12 cellular contexts compared by ENCODE assay signal in genomic region chr10:79299397-79300370, GRCh38. TPM values are rescaled to one million over a fixed set of nuclear protein-coding genes. Genes with fewer than 3 reads are reported as not detected.
A peak's percentile ranks its signal among the peaks of the same experiment; 100 is the strongest.
DNase-seq lines count a peak whose midpoint lies in the region; ATAC-seq, FAIRE-seq and TF ChIP-seq lines count a peak whose summit lies in the region.
"Had no signal": no experiment of that assay in that cellular context is flagged by ENCODE, and none has a peak within 500 bp of the region (broad histone marks: within the 10 kb centered on the region; RNA-seq: fewer than 3 reads in every experiment).

No MANE protein-coding gene starts in this region.

- H3K9me1 ChIP-seq in K562 (ENCODE audit: control insufficient read depth, insufficient read depth, low read length) = no peaks in the 10 kb centered on the region

- peaks cover 57% of the 10 kb centered on the region for H3K36me3 Mint-ChIP-seq in activated CD4-positive, alpha-beta T cell treated with anti-CD3 and anti-CD28 coated beads, Interleukin-2, amount 10 ng/mL, durations not matched to agents 24 days and 14 days (ENCODE audit: low read depth)
- H3K36me3 Mint-ChIP-seq in mesothelial cell of epicardium = peaks cover 45% of the 10 kb centered on the region

- no peaks in the 10 kb centered on the region for H3K79me2 ChIP-seq in K562 (ENCODE audit: control insufficient read depth, insufficient read depth, low read length)
- no peaks in the 10 kb centered on the region for H3K79me2 ChIP-seq in HepG2 (ENCODE audit: insufficient read depth, low read length)

- no peak overlapping the region for H3K4me3 ChIP-seq in K562
- no peak overlapping the region for H3K4me3 ChIP-seq in thoracic aorta
- H3K4me3 ChIP-seq in HepG2 (replicated peaks in 1 of 3; ENCODE audit: insufficient read depth in 1 of 3, low read depth in 2 of 3, low read length in 3 of 3) = no peak overlapping the region

- CTCF ChIA-PET in K562 (lab: Yijun Ruan, JAX; ENCODE audit: low intra/inter-chr PET ratio) (no interaction called here), HepG2 (lab: Yijun Ruan, JAX; ENCODE audit: low intra/inter-chr PET ratio, low total read pairs) (no interaction called here)

- TF ChIP-seq RAD21 in K562 (CRISPR knock-in tag; conservative IDR thresholded peaks at IDR 0.05 in 1 of 2, IDR thresholded peaks at IDR 0.05 in 1 of 2) (no peak), HepG2 (CRISPR knock-in tag; IDR thresholded peaks at IDR 0.05) (no peak)

- TF ChIP-seq CTCF in K562 (IDR thresholded peaks at IDR 0.05 in 2 of 3, conservative IDR thresholded peaks at IDR 0.05 in 1 of 3; ENCODE audit: insufficient read depth in 2 of 3, low read depth in 1 of 3, low read length in 3 of 3) (no peak), thoracic aorta (IDR thresholded peaks at IDR 0.05) (no peak), HepG2 (CRISPR knock-in tag; IDR thresholded peaks at IDR 0.05) (no peak), mesothelial cell of epicardium (IDR thresholded peaks at IDR 0.05; ENCODE audit: unreplicated experiment) (no peak)

- no peaks in the 10 kb centered on the region for H3K27me3 ChIP-seq in K562 (ENCODE audit: control insufficient read depth in 2 of 2, insufficient read depth in 2 of 2, low read length in 2 of 2)
- H3K27me3 ChIP-seq in thoracic aorta (replicated peaks; ENCODE audit: insufficient read depth) = no peaks in the 10 kb centered on the region
- no peaks in the 10 kb centered on the region for H3K27me3 ChIP-seq in HepG2 (ENCODE audit: control insufficient read depth in 1 of 2, insufficient read depth in 2 of 2, low read length in 2 of 2)

- H3K4me1 Mint-ChIP-seq in activated CD4-positive, alpha-beta T cell treated with anti-CD3 and anti-CD28 coated beads, Interleukin-2, amount 10 ng/mL, durations not matched to agents 24 days and 14 days = peaks cover 26% of the 10 kb centered on the region
- H3K4me1 Mint-ChIP-seq in mesothelial cell of epicardium = no peaks in the 10 kb centered on the region
- H3K4me1 Mint-ChIP-seq: H9, nephron had no signal

- peak overlapping the region in 1 of 2 experiments; percentile 56; a peak in 1 of 4 replicates for H3K9ac ChIP-seq in K562 (ENCODE audit: insufficient read depth in 1 of 2, low read depth in 2 of 2, low read length in 2 of 2)
- no peak overlapping the region for H3K9ac ChIP-seq in HepG2 (ENCODE audit: insufficient read depth, low read depth, low read length)

- H3K4me2 ChIP-seq in K562 (ENCODE audit: insufficient read depth, low read length) (no peak overlapping the region), HepG2 (ENCODE audit: low read depth, low read length) (no peak overlapping the region)

- BruUV-seq in K562 (replicated peaks; lab: Mats Ljungman, UMichigan) (no TSS peak), HepG2 (replicated peaks; lab: Mats Ljungman, UMichigan) (no TSS peak)

- no peak for FAIRE-seq in K562 (lab: Jason Lieb, UNC)
- no peak for FAIRE-seq in HepG2 (lab: Jason Lieb, UNC)
- FAIRE-seq: A204.1, endometrium had no signal

- H3K27ac ChIP-seq in K562 (ENCODE audit: extremely low read depth, low read depth, low read length) (no peak overlapping the region), thoracic aorta (no peak overlapping the region), HepG2 (ENCODE audit: extremely low read length, insufficient read depth, low read length) (no peak overlapping the region)

- 0 out of 2 replicates have a peak, but pooled peaks cover 8% of the 10 kb centered on the region for H4K20me1 ChIP-seq in K562 (replicated peaks; ENCODE audit: control insufficient read depth, insufficient read depth, low read length)
- no peaks in the 10 kb centered on the region for H4K20me1 ChIP-seq in HepG2 (ENCODE audit: insufficient read depth, low read length)

- POLR2A ChIA-PET in K562 (lab: Yijun Ruan, JAX) (interaction anchor here (0.9 to 1.2 kb wide), 2 partner anchors 9 to 18 kb away, joined by 3 to 4 read pairs; no protein-coding TSS in a partner anchor), HepG2 (lab: Yijun Ruan, JAX) (interaction anchor here (1.2 kb wide), 1 partner anchor 36 kb away, joined by 3 read pairs; no protein-coding TSS in a partner anchor)

- TF ChIP-seq EP300 in K562 (IDR thresholded peaks at IDR 0.05; ENCODE audit: low read length) (no peak), HepG2 (IDR thresholded peaks at IDR 0.05; ENCODE audit: low read depth in 2 of 2, low read length in 2 of 2) (no peak), HepG2 (CRISPR knock-in tag; IDR thresholded peaks at IDR 0.05; ENCODE audit: borderline replicate concordance) (no peak)

- TF ChIP-seq POLR2A in K562 (conservative IDR thresholded peaks at IDR 0.05) = no peak
- TF ChIP-seq POLR2A in HepG2 (IDR thresholded peaks at IDR 0.05; ENCODE audit: insufficient read depth in 1 of 2, low read depth in 2 of 2, low read length in 2 of 2) = no peak

- intact Hi-C loops in activated CD4-positive, alpha-beta T cell treated with anti-CD3 and anti-CD28 coated beads, Interleukin-2, amount 10 ng/mL, durations not matched to agents 24 days and 14 days (cut with micrococcal nuclease) = loop anchor here (2.0 kb wide), 1 partner anchor 17 kb away; no protein-coding TSS in a partner anchor
- intact Hi-C loops in K562 (cut with micrococcal nuclease) = no loop called here
- intact Hi-C loops in HepG2 (cut with micrococcal nuclease; ENCODE audit: unreplicated experiment) = loop anchor here (10.0 kb wide), 1 partner anchor 45 kb away; the partner anchor contains the start of gene PPIF

- peaks cover 89% of the 10 kb centered on the region; the same call in 2 of the 3 replicates for H3K36me3 ChIP-seq in K562 (ENCODE audit: control insufficient read depth, insufficient read depth, low read length)
- H3K36me3 ChIP-seq in thoracic aorta = peaks cover 58% of the 10 kb centered on the region
- peaks cover 43 to 95% of the 10 kb centered on the region in 2 experiments for H3K36me3 ChIP-seq in HepG2 (replicated peaks in 1 of 2; ENCODE audit: control insufficient read depth in 1 of 2, insufficient read depth in 2 of 2, low read length in 2 of 2)

- H3K4me1 ChIP-seq in K562 (replicated peaks in 1 of 2; ENCODE audit: control insufficient read depth in 2 of 2, insufficient read depth in 2 of 2, low read length in 2 of 2) (peaks cover 0 to 26% of the 10 kb centered on the region in 2 experiments; a peak in 1 of 5 replicates), thoracic aorta (ENCODE audit: control insufficient read depth in 1 of 2, low read depth in 2 of 2) (peaks cover 4 to 17% of the 10 kb centered on the region in 2 donors), HepG2 (ENCODE audit: insufficient read depth, low read length) (peaks cover 12% of the 10 kb centered on the region; the same call in 1 of the 2 replicates)

- no peaks in the 10 kb centered on the region for H3K9me3 Mint-ChIP-seq in activated CD4-positive, alpha-beta T cell treated with anti-CD3 and anti-CD28 coated beads, Interleukin-2, amount 10 ng/mL, durations not matched to agents 24 days and 14 days
- no peaks in the 10 kb centered on the region for H3K9me3 Mint-ChIP-seq in mesothelial cell of epicardium
- H3K9me3 Mint-ChIP-seq: H9, nephron had no signal

- in situ Hi-C loops in K562 (cut with MboI) (no loop called here), HepG2 (cut with HindIII; ENCODE audit: extremely low pct_ligation_motif_present, low pct_unique_long_range_greater_than_20kb) (no loop called here)

- 82% methylated on average over 15 of the region's 15 CpGs for WGBS in K562 (ENCODE audit: insufficient coverage, low coverage, missing lambda C conversion rate)
- 93% methylated on average over 5 of the region's 15 CpGs for WGBS in HepG2 (ENCODE audit: low lambda C conversion rate)

- no peaks in the 10 kb centered on the region for H3K27me3 Mint-ChIP-seq in activated CD4-positive, alpha-beta T cell treated with anti-CD3 and anti-CD28 coated beads, Interleukin-2, amount 10 ng/mL, durations not matched to agents 24 days and 14 days
- no peaks in the 10 kb centered on the region for H3K27me3 Mint-ChIP-seq in mesothelial cell of epicardium (ENCODE audit: low read depth)

- H3K4me3 Mint-ChIP-seq in activated CD4-positive, alpha-beta T cell treated with anti-CD3 and anti-CD28 coated beads, Interleukin-2, amount 10 ng/mL, durations not matched to agents 24 days and 14 days = no peak overlapping the region
- no peak overlapping the region for H3K4me3 Mint-ChIP-seq in mesothelial cell of epicardium
- H3K4me3 Mint-ChIP-seq: H9, nephron had no signal

- H3K9me3 ChIP-seq in K562 (replicated peaks; ENCODE audit: control insufficient read depth, insufficient read depth, low read depth, low read length) (no peaks in the 10 kb centered on the region), thoracic aorta (no peaks in the 10 kb centered on the region), HepG2 (ENCODE audit: low read length) (no peaks in the 10 kb centered on the region)

- peak overlapping the region; percentile 73 for H3K27ac Mint-ChIP-seq in activated CD4-positive, alpha-beta T cell treated with anti-CD3 and anti-CD28 coated beads, Interleukin-2, amount 10 ng/mL, durations not matched to agents 24 days and 14 days
- H3K27ac Mint-ChIP-seq in mesothelial cell of epicardium = no peak overlapping the region
- H3K27ac Mint-ChIP-seq: H9, nephron had no signal

- ATAC-seq in K562 (no peak), thoracic aorta (ENCODE audit: insufficient number of reproducible peaks, low FRiP score, low read depth) (peak; percentile 68), HepG2 (no peak; the same call in 2 of the 3 replicates)

- H2AFZ ChIP-seq in K562 (ENCODE audit: low read depth, low read length) = no peak overlapping the region
- H2AFZ ChIP-seq in HepG2 (ENCODE audit: low read length) = no peak overlapping the region

- no peak for DNase-seq in activated CD4-positive, alpha-beta T cell treated with anti-CD3 and anti-CD28 coated beads, Interleukin-2, amount 10 ng/mL, durations not matched to agents 24 days and 14 days
- DNase-seq in activated CD4-positive, alpha-beta T cell treated with anti-CD3 and anti-CD28 coated beads for 4 hours = no peak
- DNase-seq in K562 (ENCODE audit: extremely low read depth in 1 of 4, low spot score in 3 of 4) (no peak), hepatic stellate cell (ENCODE audit: low spot score) (peak; percentile 97), thoracic aorta (ENCODE audit: low spot score) (no peak), HepG2 (ENCODE audit: low spot score) (no peak), mesothelial cell of epicardium (ENCODE audit: low spot score in 2 of 2, unreplicated experiment in 2 of 2) (no peak), NCI-H510A (lab: John Stamatoyannopoulos, UW) (no peak)
- DNase-seq: H9 had no signal

RNA-seq across cellular contexts. Expression of gene PPIF, which starts 47.6 kb away (rescaled TPM):
- 157 and 161 TPM in 2 replicates for total RNA-seq in activated CD4-positive, alpha-beta T cell treated with anti-CD3 and anti-CD28 coated beads, Interleukin-2, amount 10 ng/mL, durations not matched to agents 24 days and 14 days
- total RNA-seq in K562 (2011; cell fraction: chromatin; rRNA removed; ENCODE audit: low replicate concordance) = 96.3 and 215 TPM in 2 replicates
- 144 and 155 TPM in 2 replicates for total RNA-seq in K562 (2011; cell fraction: nucleolus; rRNA removed)
- total RNA-seq in K562 (2011; cell fraction: nucleoplasm; rRNA removed) = 118 and 119 TPM in 2 replicates
- total RNA-seq in K562 (2014; rRNA removed) = 53.4 and 69.8 TPM in 2 replicates
- 97.7 and 108 TPM in 2 replicates for total RNA-seq in K562 (2014; rRNA removed; fragmentation: Illumina TruSeq; extraction: Trizol)
- total RNA-seq in K562 (2015; rRNA removed; fragmentation: Illumina TruSeq; extraction: Trizol) = 117 and 119 TPM in 2 replicates
- 235 and 239 TPM in 2 replicates for total RNA-seq in K562 (2021)
- polyA plus RNA-seq in K562 (2011; rRNA removed) = 148 and 175 TPM in 2 replicates
- 202 and 255 TPM in 2 replicates for polyA plus RNA-seq in K562 (2011; cell fraction: cytosol; rRNA removed)
- polyA plus RNA-seq in K562 (2011; cell fraction: nucleus; rRNA removed) = 198 and 337 TPM in 2 replicates
- polyA plus RNA-seq in K562 (2012) = 180 and 222 TPM in 2 replicates
- 250 and 287 TPM in 2 replicates for polyA plus RNA-seq in K562 (2014; fragmentation: Illumina TruSeq; extraction: Trizol)
- 10 to 100 TPM; 40.9 to 51.1 TPM for polyA plus RNA-seq in K562 (2014; fragmentation: Nextera tagmentation; extraction: Ambion mirVana)
- polyA plus RNA-seq in K562 (2014; rRNA removed) = 154 and 168 TPM in 2 replicates
- 91.8 and 131 TPM in 2 replicates for polyA minus RNA-seq in K562 (2011; rRNA and poly(A)+ RNA removed)
- polyA minus RNA-seq in K562 (2011; cell fraction: cytosol; rRNA and poly(A)+ RNA removed) = 98.9 and 104 TPM in 2 replicates
- polyA minus RNA-seq in K562 (2011; cell fraction: nucleus; rRNA and poly(A)+ RNA removed) = 116 and 136 TPM in 2 replicates
- total RNA-seq in thoracic aorta = 10 to 100 TPM in 1 of 2 donors, 1 to 10 TPM in 1; 5.7 to 44.2 TPM
- 157 and 178 TPM in 2 replicates for total RNA-seq in HepG2 (2016; rRNA removed; fragmentation: Illumina TruSeq; extraction: Trizol)
- 30.6 and 37.3 TPM in 2 replicates for total RNA-seq in HepG2 (2016; cell fraction: cytosol; rRNA removed; fragmentation: Illumina TruSeq; extraction: Trizol; ENCODE audit: low read depth)
- 154 and 176 TPM in 2 replicates for total RNA-seq in HepG2 (2016; cell fraction: insoluble cytoplasmic fraction; rRNA removed; fragmentation: Illumina TruSeq; extraction: Trizol)
- total RNA-seq in HepG2 (2016; cell fraction: membrane; rRNA removed; fragmentation: Illumina TruSeq; extraction: Trizol) = 93.6 and 97.6 TPM in 2 replicates
- total RNA-seq in HepG2 (2016; cell fraction: nucleus; rRNA removed; fragmentation: Illumina TruSeq; extraction: Trizol) = 106 and 121 TPM in 2 replicates
- polyA plus RNA-seq in HepG2 (2011; rRNA removed) = 134 and 147 TPM in 2 replicates
- polyA plus RNA-seq in HepG2 (2011; cell fraction: cytosol; rRNA removed) = 144 and 156 TPM in 2 replicates
- 229 and 231 TPM in 2 replicates for polyA plus RNA-seq in HepG2 (2011; cell fraction: nucleus; rRNA removed)
- 92.0 and 152 TPM in 2 replicates for polyA plus RNA-seq in HepG2 (2012)
- polyA plus RNA-seq in HepG2 (2016; cell fraction: cytosol; fragmentation: Illumina TruSeq; extraction: Trizol; ENCODE audit: low read depth) = 48.0 and 48.3 TPM in 2 replicates
- polyA plus RNA-seq in HepG2 (2016; cell fraction: insoluble cytoplasmic fraction; fragmentation: Illumina TruSeq; extraction: Trizol; ENCODE audit: low read depth) = 270 and 301 TPM in 2 replicates
- 80.3 and 83.8 TPM in 2 replicates for polyA plus RNA-seq in HepG2 (2016; cell fraction: membrane; fragmentation: Illumina TruSeq; extraction: Trizol; ENCODE audit: low read depth)
- 218 and 229 TPM in 2 replicates for polyA plus RNA-seq in HepG2 (2016; cell fraction: nucleus; fragmentation: Illumina TruSeq; extraction: Trizol; ENCODE audit: insufficient read depth, low read depth)
- 220 and 249 TPM in 2 replicates for polyA minus RNA-seq in HepG2 (2011; rRNA and poly(A)+ RNA removed; ENCODE audit: low replicate concordance)
- polyA minus RNA-seq in HepG2 (2011; cell fraction: cytosol; rRNA and poly(A)+ RNA removed) = 69.6 and 71.7 TPM in 2 replicates
- polyA minus RNA-seq in HepG2 (2011; cell fraction: nucleus; rRNA and poly(A)+ RNA removed) = 105 and 112 TPM in 2 replicates
- 35.1 to 37.3 TPM (median 36.3 TPM) in 3 replicates for total RNA-seq in mesothelial cell of epicardium
